In the genomic region with DNA sequence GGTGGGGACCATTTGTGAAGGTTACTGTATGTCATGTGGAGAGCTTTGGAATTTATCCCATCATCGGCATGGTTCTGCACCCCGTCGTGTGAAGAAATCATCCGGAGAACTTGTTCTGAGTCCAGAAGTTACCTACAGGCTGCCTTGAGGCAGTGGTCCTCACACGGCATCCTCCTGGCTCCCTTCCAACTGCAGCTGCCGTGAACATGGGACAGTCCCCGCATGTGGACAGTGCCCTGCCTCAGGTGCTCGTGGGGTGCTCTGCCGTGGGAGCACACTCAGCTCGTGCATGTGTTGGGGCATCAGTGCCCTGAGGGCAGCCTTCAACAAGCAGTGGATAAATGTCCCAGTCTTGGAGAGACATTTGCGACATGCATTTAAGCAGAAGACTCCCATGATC, we compare ENCODE assay signal across 26 cellular contexts.
"Had no signal": no experiment of that assay in that cellular context is flagged by ENCODE, and none has a peak within 500 bp of the region (broad histone marks: within the 10 kb centered on the region; RNA-seq: fewer than 3 reads in every experiment).

No MANE protein-coding gene starts in this region.

- DNase-seq: heart right ventricle; islet precursor cell; left ventricle myocardium inferior; mesendoderm; naive B cell; natural killer cell; nephron progenitor cell; ovary; retina; right cardiac atrium; stimulated activated CD4-positive, alpha-beta T cell treated with anti-CD3 and anti-CD28 coated beads, Interleukin-4, amount 100 ng/mL, for 24 hours; stimulated activated naive CD4-positive, alpha-beta T cell treated with Interleukin-2 at 50 U/mL for 16 hours; stomach; testis; thyroid gland; transverse colon; upper lobe of right lung had no signal

- H3K4me3 Mint-ChIP-seq: mesothelial cell of epicardium; naive B cell; natural killer cell; nephron progenitor cell; neural progenitor cell; stimulated activated effector memory CD8-positive, alpha-beta T cell treated with anti-CD3 and anti-CD28 coated beads, Interleukin-12 subunit alpha, Interleukin-12 subunit beta, amount 100 ng/mL, for 72 hours had no signal

- H3K27me3 Mint-ChIP-seq: naive B cell had no signal

- H3K9ac ChIP-seq: neural progenitor cell had no signal

- H3K4me1 ChIP-seq: left ventricle myocardium inferior, neural progenitor cell, prostate gland, stomach, testis, transverse colon, upper lobe of right lung had no signal

- ATAC-seq: heart right ventricle; natural killer cell; right cardiac atrium; sciatic nerve; stimulated activated effector memory CD8-positive, alpha-beta T cell treated with anti-CD3 and anti-CD28 coated beads, Interleukin-12 subunit alpha, Interleukin-12 subunit beta, amount 100 ng/mL, for 72 hours; upper lobe of right lung had no signal

- H3K9me3 ChIP-seq: heart right ventricle, ovary, prostate gland, stomach, testis, thyroid gland, transverse colon, upper lobe of right lung had no signal

- H3K27ac ChIP-seq: heart right ventricle, hepatocyte, left ventricle myocardium inferior, neural progenitor cell, ovary, prostate gland, stomach, testis, thyroid gland, transverse colon, upper lobe of right lung had no signal

- H3K4me2 ChIP-seq: hepatocyte, neural progenitor cell had no signal

- FAIRE-seq: urothelium cell line had no signal

- H3K79me2 ChIP-seq: hepatocyte had no signal

- H3K4me1 Mint-ChIP-seq: naive B cell; natural killer cell; stimulated activated effector memory CD8-positive, alpha-beta T cell treated with anti-CD3 and anti-CD28 coated beads, Interleukin-12 subunit alpha, Interleukin-12 subunit beta, amount 100 ng/mL, for 72 hours had no signal

- H3K4me3 ChIP-seq: heart right ventricle, hepatocyte, left ventricle myocardium inferior, lung, neural progenitor cell, ovary, prostate gland, skin epidermis, stomach, testis, thyroid gland, transverse colon, upper lobe of right lung had no signal

- H3K27ac Mint-ChIP-seq: mesothelial cell of epicardium; naive B cell; natural killer cell; neural progenitor cell; stimulated activated effector memory CD8-positive, alpha-beta T cell treated with anti-CD3 and anti-CD28 coated beads, Interleukin-12 subunit alpha, Interleukin-12 subunit beta, amount 100 ng/mL, for 72 hours had no signal

- H3K9me3 Mint-ChIP-seq: mesothelial cell of epicardium; natural killer cell; nephron progenitor cell; neural progenitor cell; stimulated activated effector memory CD8-positive, alpha-beta T cell treated with anti-CD3 and anti-CD28 coated beads, Interleukin-12 subunit alpha, Interleukin-12 subunit beta, amount 100 ng/mL, for 72 hours had no signal

- H2AFZ ChIP-seq: hepatocyte, neural progenitor cell had no signal

- H3K27me3 ChIP-seq: heart right ventricle, hepatocyte, neural progenitor cell, ovary, stomach, testis, thyroid gland, transverse colon, upper lobe of right lung had no signal

- H3K36me3 ChIP-seq: neural progenitor cell, ovary, prostate gland, transverse colon, upper lobe of right lung had no signal
